Comparison of ENCODE assay signal across 11 cellular contexts in the genomic region with DNA sequence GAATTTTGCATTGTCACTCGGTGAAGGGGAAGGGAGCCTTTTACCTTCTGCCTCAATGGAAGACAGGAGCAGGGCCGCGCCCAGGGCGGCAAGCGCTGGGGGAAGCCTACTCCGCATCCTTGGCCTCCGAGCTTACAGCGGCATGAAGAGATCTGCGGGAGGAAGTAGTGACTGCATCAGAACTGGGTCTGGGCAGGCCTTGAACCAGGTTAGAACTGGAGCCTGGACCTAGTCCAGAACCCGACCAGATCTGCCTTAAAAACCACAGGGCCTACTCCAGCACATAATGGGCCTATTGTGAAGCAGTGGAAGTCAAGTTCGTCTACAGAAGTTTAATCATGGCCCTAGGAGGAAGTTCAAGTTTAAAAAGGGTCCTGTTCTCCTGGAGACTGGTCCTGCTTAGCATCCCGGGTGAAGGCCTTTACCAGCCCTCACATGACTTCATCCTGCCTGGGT. TPM values are rescaled to one million over a fixed set of nuclear protein-coding genes. Genes with fewer than 3 reads are reported as not detected.
DNase-seq lines count a peak whose midpoint lies in the region; ATAC-seq, FAIRE-seq and TF ChIP-seq lines count a peak whose summit lies in the region.
"Had no signal": no experiment of that assay in that cellular context is flagged by ENCODE, and none has a peak within 500 bp of the region (broad histone marks: within the 10 kb centered on the region; RNA-seq: fewer than 3 reads in every experiment).

No MANE protein-coding gene starts in this region.

- no peaks in the 10 kb centered on the region for H4K20me1 ChIP-seq in keratinocyte (ENCODE audit: control insufficient read depth, extremely low read depth, insufficient read depth, low read length)

- intact Hi-C loops in breast epithelium (cut with DNase I; ENCODE audit: low total_unique reads), result loop anchor here (10.0 kb wide), 1 partner anchor 1108 kb away; no protein-coding TSS in a partner anchor

- H3K4me3 Mint-ChIP-seq in HFFc6, result peak overlapping the region; percentile 100
- no peak overlapping the region for H3K4me3 Mint-ChIP-seq in effector memory CD8-positive, alpha-beta T cell

- ATAC-seq in HG02588 (IDR thresholded peaks at IDR 0.05; ENCODE audit: unreplicated experiment), result no peak
- ATAC-seq in effector memory CD8-positive, alpha-beta T cell (replicated peaks), result no peak

- H3K36me3 ChIP-seq in breast epithelium, result no peaks in the 10 kb centered on the region
- H3K36me3 ChIP-seq in keratinocyte (ENCODE audit: control insufficient read depth in 2 of 2, extremely low read depth in 1 of 2, insufficient read depth in 2 of 2, low read length in 2 of 2), result peaks cover 3 to 8% of the 10 kb centered on the region in 2 experiments
- no peaks in the 10 kb centered on the region for H3K36me3 ChIP-seq in suprapubic skin

- H3K27me3 ChIP-seq in breast epithelium, result peaks cover 0 to 14% of the 10 kb centered on the region in 2 donors
- H3K27me3 ChIP-seq in keratinocyte (ENCODE audit: control insufficient read depth, extremely low read depth, insufficient read depth, low read length), result no peaks in the 10 kb centered on the region
- H3K27me3 ChIP-seq in suprapubic skin, result peaks cover 40% of the 10 kb centered on the region

- TF ChIP-seq CTCF in HFFc6 (IDR thresholded peaks at IDR 0.05), result no peak
- no peak for TF ChIP-seq CTCF in breast epithelium (IDR thresholded peaks at IDR 0.05)
- no peak for TF ChIP-seq CTCF in keratinocyte (optimal IDR thresholded peaks at IDR 0.05 in 1 of 3, IDR thresholded peaks at IDR 0.05 in 1 of 3, conservative IDR thresholded peaks at IDR 0.05 in 1 of 3; ENCODE audit: extremely low read depth in 1 of 3, insufficient read depth in 2 of 3, low read length in 3 of 3)
- TF ChIP-seq CTCF in suprapubic skin (IDR thresholded peaks at IDR 0.05), result no peak

- H3K9ac ChIP-seq in keratinocyte (ENCODE audit: control insufficient read depth, extremely low read depth, insufficient read depth, low read length), result peak overlapping the region; percentile 98

- H3K36me3 Mint-ChIP-seq in HFFc6 (ENCODE audit: low read depth), result peaks cover 44% of the 10 kb centered on the region
- peaks cover 4% of the 10 kb centered on the region for H3K36me3 Mint-ChIP-seq in effector memory CD8-positive, alpha-beta T cell (ENCODE audit: insufficient read depth)
- H3K36me3 Mint-ChIP-seq: IgD-negative memory B cell had no signal

- TF ChIP-seq POLR2A in breast epithelium (IDR thresholded peaks at IDR 0.05), result no peak
- TF ChIP-seq POLR2A in suprapubic skin (IDR thresholded peaks at IDR 0.05), result no peak

- no peak for TF ChIP-seq EP300 in suprapubic skin (IDR thresholded peaks at IDR 0.05)

- H3K9me3 Mint-ChIP-seq in HFFc6, result no peaks in the 10 kb centered on the region
- no peaks in the 10 kb centered on the region for H3K9me3 Mint-ChIP-seq in effector memory CD8-positive, alpha-beta T cell

- H3K27ac ChIP-seq in breast epithelium (peak overlapping the region; percentile 54 to 67), keratinocyte (ENCODE audit: control insufficient read depth, insufficient read depth, low read length) (peak overlapping the region; percentile 55), suprapubic skin (no peak overlapping the region)

- H3K9me1 ChIP-seq in keratinocyte (ENCODE audit: control insufficient read depth, extremely low read depth, insufficient read depth, low read length), result no peaks in the 10 kb centered on the region

- peak overlapping the region; percentile 88 for H3K4me2 ChIP-seq in keratinocyte (ENCODE audit: control insufficient read depth, extremely low read depth, insufficient read depth, low read depth, low read length)

- H3K79me2 ChIP-seq in keratinocyte (ENCODE audit: control insufficient read depth, insufficient read depth, low read length), result peaks cover 70% of the 10 kb centered on the region

- FAIRE-seq in keratinocyte (lab: Jason Lieb, UNC), result peak; percentile 96
- FAIRE-seq: colon had no signal

- H3K4me1 ChIP-seq in breast epithelium, result peaks cover 0 to 4% of the 10 kb centered on the region in 2 donors
- H3K4me1 ChIP-seq in keratinocyte (ENCODE audit: control insufficient read depth, extremely low read depth, insufficient read depth, low read length), result peaks cover 22% of the 10 kb centered on the region
- peaks cover 60% of the 10 kb centered on the region for H3K4me1 ChIP-seq in suprapubic skin

- H3K9me3 ChIP-seq in breast epithelium (no peaks in the 10 kb centered on the region), keratinocyte (ENCODE audit: control insufficient read depth, low read depth, low read length) (no peaks in the 10 kb centered on the region), suprapubic skin (no peaks in the 10 kb centered on the region)

- peaks cover 69% of the 10 kb centered on the region for H3K4me1 Mint-ChIP-seq in HFFc6 (ENCODE audit: low read depth)
- H3K4me1 Mint-ChIP-seq in effector memory CD8-positive, alpha-beta T cell (ENCODE audit: low read depth in 2 of 2), result peaks cover 39 to 41% of the 10 kb centered on the region in 2 donors

- H2AFZ ChIP-seq in keratinocyte (ENCODE audit: control insufficient read depth, low read length), result no peak overlapping the region

- dilution Hi-C loops in keratinocyte (cut with MboI; ENCODE audit: extremely low pct_ligation_motif_present, low sequenced_read_pairs), result no loop called here

- peaks cover 14% of the 10 kb centered on the region for H3K27me3 Mint-ChIP-seq in HFFc6 (ENCODE audit: insufficient read depth)
- peaks cover 68 to 75% of the 10 kb centered on the region in 2 donors for H3K27me3 Mint-ChIP-seq in effector memory CD8-positive, alpha-beta T cell

- peak overlapping the region; percentile 98 for H3K27ac Mint-ChIP-seq in HFFc6
- no peak overlapping the region for H3K27ac Mint-ChIP-seq in effector memory CD8-positive, alpha-beta T cell

- WGBS in suprapubic skin, result 67% methylated on average over 12 of the region's 12 CpGs

- DNase-seq in HFFc6 (no peak), breast epithelium (ENCODE audit: low spot score in 2 of 2) (no peak), keratinocyte (ENCODE audit: low read depth, low spot score) (no peak), suprapubic skin (ENCODE audit: low spot score in 2 of 2) (no peak), DMS53 treated with DMSO at 0.1 percent for 48 hours (lab: John Stamatoyannopoulos, UW; ENCODE audit: unreplicated experiment) (no peak)
- DNase-seq in effector memory CD8-positive, alpha-beta T cell, result no peak
- DNase-seq: activated CD8-positive, alpha-beta memory T cell treated with anti-CD3 and anti-CD28 coated beads, Interleukin-2, amount 50 U/mL, for 48 hours; stimulated activated naive CD4-positive, alpha-beta T cell had no signal

- H3K4me3 ChIP-seq in breast epithelium (peak overlapping the region; percentile 40 to 78 (median 61)), keratinocyte (ENCODE audit: control insufficient read depth in 2 of 3, extremely low read depth in 1 of 3, insufficient read depth in 2 of 3, low read depth in 1 of 3, low read length in 3 of 3) (peak overlapping the region; percentile 14 to 29 (median 28)), suprapubic skin (peak overlapping the region; percentile 71)

RNA-seq across cellular contexts. Expression of gene COL12A1, which starts 3.1 kb away (rescaled TPM):
- total RNA-seq in HFFc6 (2021; fragmentation: NEBNext Ultra II Directional; extraction: Animal tissue kit (Norgen Biotek cat#: 25700)), result 100 to 1,000 TPM; 205 to 304 (median 227) TPM
- total RNA-seq in breast epithelium (100 to 1,000 TPM in 2 of 3 donors, 10 to 100 TPM in 1; 90.9 to 441 (median 281) TPM), suprapubic skin (10 to 100 TPM; 41.2 to 47.2 (median 44.1) TPM)
- polyA plus RNA-seq in keratinocyte, result 82.3 to 152 TPM (median 96.9 TPM) in 3 replicates
- polyA plus RNA-seq in keratinocyte (2011; ENCODE audit: low read depth), result 7.1 TPM
- polyA plus RNA-seq in keratinocyte (2011; cell fraction: cytosol; rRNA removed), result 15.0 and 22.4 TPM in 2 replicates
- 195 and 205 TPM in 2 replicates for polyA plus RNA-seq in keratinocyte (2011; cell fraction: nucleus; rRNA removed)
- 3.6 and 129 TPM in 2 replicates for polyA plus RNA-seq in keratinocyte (2012; ENCODE audit: low replicate concordance)
- polyA minus RNA-seq in keratinocyte, result 274 to 427 TPM (median 290 TPM) in 3 replicates
- 51.0 TPM for polyA minus RNA-seq in keratinocyte (2011; cell fraction: cytosol; rRNA and poly(A)+ RNA removed)
- polyA minus RNA-seq in keratinocyte (2011; cell fraction: nucleus; rRNA and poly(A)+ RNA removed), result 365 and 633 TPM in 2 replicates
- polyA plus RNA-seq: IgD-negative memory B cell had no signal

RNA-seq across cellular contexts. Expression of gene COX7A2, which starts 40.9 kb away (rescaled TPM):
- total RNA-seq in HFFc6 (2021; fragmentation: NEBNext Ultra II Directional; extraction: Animal tissue kit (Norgen Biotek cat#: 25700)), result 100 to 1,000 TPM; 473 to 536 (median 489) TPM
- total RNA-seq in breast epithelium, result 100 to 1,000 TPM; 171 to 206 (median 204) TPM
- 160 to 489 TPM (median 474 TPM) in 3 replicates for polyA plus RNA-seq in keratinocyte
- polyA plus RNA-seq in keratinocyte (2011; ENCODE audit: low read depth), result 441 TPM
- polyA plus RNA-seq in keratinocyte (2011; cell fraction: cytosol; rRNA removed), result 152 and 383 TPM in 2 replicates
- 97.3 and 102 TPM in 2 replicates for polyA plus RNA-seq in keratinocyte (2011; cell fraction: nucleus; rRNA removed)
- 399 and 440 TPM in 2 replicates for polyA plus RNA-seq in keratinocyte (2012; ENCODE audit: low replicate concordance)
- polyA minus RNA-seq in keratinocyte, result 31.6 to 65.8 TPM (median 56.6 TPM) in 3 replicates
- polyA minus RNA-seq in keratinocyte (2011; cell fraction: cytosol; rRNA and poly(A)+ RNA removed), result 76.7 TPM
- 8.4 and 14.3 TPM in 2 replicates for polyA minus RNA-seq in keratinocyte (2011; cell fraction: nucleus; rRNA and poly(A)+ RNA removed)
- total RNA-seq in suprapubic skin, result 100 to 1,000 TPM; 110 to 303 (median 209) TPM
